ENCODE assay signal across 19 cellular contexts in genomic region chr10:103698266-103698665, GRCh38.
DNase-seq lines count a peak whose midpoint lies in the region; ATAC-seq and TF ChIP-seq lines count a peak whose summit lies in the region.
"Had no signal": no experiment of that assay in that cellular context is flagged by ENCODE, and none has a peak within 500 bp of the region (broad histone marks: within the 10 kb centered on the region; RNA-seq: fewer than 3 reads in every experiment).

No MANE protein-coding gene starts in this region.

- no peaks in the 10 kb centered on the region for H3K36me3 ChIP-seq in IMR-90 (ENCODE audit: control insufficient read depth, insufficient read depth, low read length)
- no peaks in the 10 kb centered on the region for H3K36me3 ChIP-seq in smooth muscle cell (ENCODE audit: low read depth)

- no peaks in the 10 kb centered on the region for H4K20me1 ChIP-seq in IMR-90 (ENCODE audit: insufficient read depth, low read length)
- H4K20me1 ChIP-seq in smooth muscle cell (ENCODE audit: low read depth): peaks cover 9% of the 10 kb centered on the region

- H3K4me1 Mint-ChIP-seq in brain: peaks cover 15% of the 10 kb centered on the region

- peaks cover 12% of the 10 kb centered on the region for H3K9me1 ChIP-seq in IMR-90 (ENCODE audit: insufficient read depth, low read length)

- no peak for TF ChIP-seq RAD21 in IMR-90 (IDR thresholded peaks at IDR 0.05; ENCODE audit: low read length)

- H3K27ac ChIP-seq in IMR-90 (ENCODE audit: insufficient read depth, low read length): no peak overlapping the region
- peak overlapping the region; percentile 38 for H3K27ac ChIP-seq in smooth muscle cell (ENCODE audit: low read depth)

- H3K79me2 ChIP-seq in smooth muscle cell (ENCODE audit: low read depth): peaks cover 2% of the 10 kb centered on the region

- no peak overlapping the region for H2BK15ac ChIP-seq in IMR-90 (ENCODE audit: low read depth, low read length)

- CTCF ChIA-PET in IMR-90 (lab: Yijun Ruan, JAX): no interaction called here

- no peak overlapping the region for H3K4me3 Mint-ChIP-seq in brain
- H3K4me3 Mint-ChIP-seq: B cell; CD8-positive, alpha-beta T cell had no signal

- intact Hi-C loops in IMR-90 (cut with micrococcal nuclease) (no loop called here), left ventricle myocardium superior (cut with micrococcal nuclease) (no loop called here)

- peaks cover 0 to 9% of the 10 kb centered on the region in 2 experiments; a peak in 2 of 4 replicates for H3K79me1 ChIP-seq in IMR-90 (ENCODE audit: low read depth in 1 of 2, low read length in 2 of 2)

- H2BK120ac ChIP-seq in IMR-90 (ENCODE audit: low read depth, low read length): no peak overlapping the region

- no CpG with 5 or more reads among the region's 4 CpGs for WGBS in IMR-90 (ENCODE audit: extremely low coverage in 2 of 2, insufficient read length in 1 of 2), 2 experiments
- 94% methylated on average over 4 of the region's 4 CpGs for WGBS in smooth muscle cell (ENCODE audit: low lambda C conversion rate)

- in situ Hi-C loops in IMR-90 (cut with MboI; ENCODE audit: low sequenced_read_pairs): no loop called here

- no peak overlapping the region for H2BK5ac ChIP-seq in IMR-90 (ENCODE audit: low read depth, low read length, poor library complexity, severe bottlenecking)

- peaks cover 25% of the 10 kb centered on the region for H3K27me3 Mint-ChIP-seq in brain
- H3K27me3 Mint-ChIP-seq: B cell had no signal

- DNase-seq in IMR-90 (no peak), left ventricle myocardium superior (peak; percentile 52), smooth muscle cell (lab: John Stamatoyannopoulos, UW; ENCODE audit: unreplicated experiment) (no peak), NCI-H2029 (lab: John Stamatoyannopoulos, UW) (no peak), NCI-H748 (lab: John Stamatoyannopoulos, UW; ENCODE audit: unreplicated experiment) (no peak)
- DNase-seq: CD8-positive, alpha-beta T cell; DND-41; GF-D8; H7; Karpas-422; NCI-H187 treated with DMSO at 0.1 percent for 48 hours; NCI-H2171 treated with DMSO at 0.1 percent for 48 hours; NCI-H510A had no signal

- peaks cover 14% of the 10 kb centered on the region for H3K4me1 ChIP-seq in IMR-90 (ENCODE audit: control insufficient read depth, insufficient read depth, low read length)
- peaks cover 14% of the 10 kb centered on the region for H3K4me1 ChIP-seq in smooth muscle cell (ENCODE audit: low read depth)

- no peaks in the 10 kb centered on the region; the same call in 1 of the 2 replicates for H3K27me3 ChIP-seq in IMR-90 (ENCODE audit: control insufficient read depth, insufficient read depth, low read length)
- H3K27me3 ChIP-seq in smooth muscle cell (ENCODE audit: low read depth): no peaks in the 10 kb centered on the region

- no peak overlapping the region for H3K56ac ChIP-seq in IMR-90 (ENCODE audit: extremely low read depth, insufficient read depth, low read length)

- no peak overlapping the region for H2BK20ac ChIP-seq in IMR-90 (ENCODE audit: low read depth, low read length)

- peak overlapping the region; percentile 33 for H2AK5ac ChIP-seq in IMR-90 (ENCODE audit: low read depth, low read length)

- dilution Hi-C loops in IMR-90 (cut with HindIII; ENCODE audit: low sequenced_read_pairs, unreplicated experiment): no loop called here

- H3F3A ChIP-seq in smooth muscle cell (ENCODE audit: low read depth): peaks cover 19% of the 10 kb centered on the region

- H3K18ac ChIP-seq in IMR-90 (ENCODE audit: low read depth, low read length): no peak overlapping the region

- POLR2A ChIA-PET in IMR-90 (lab: Charles Lee; ENCODE audit: unreplicated experiment): no interaction called here

- H4K91ac ChIP-seq in IMR-90 (ENCODE audit: insufficient read depth, low read depth, low read length): no peak overlapping the region

- H3K9me3 ChIP-seq in IMR-90 (ENCODE audit: control insufficient read depth, insufficient read depth, low read length) (no peaks in the 10 kb centered on the region), smooth muscle cell (replicated peaks; ENCODE audit: low read depth) (no peaks in the 10 kb centered on the region)

- no peak overlapping the region for H3K23ac ChIP-seq in IMR-90 (ENCODE audit: low read depth, low read length)

- no peaks in the 10 kb centered on the region for H3K36me3 Mint-ChIP-seq in brain

- BruUV-seq in IMR-90 (replicated peaks; lab: Mats Ljungman, UMichigan): no TSS peak

- ATAC-seq in IMR-90 (ENCODE audit: low read depth) (no peak), left ventricle myocardium superior (peak; percentile 40), GM18858 (IDR thresholded peaks at IDR 0.05; ENCODE audit: unreplicated experiment) (no peak), HG02885 (IDR thresholded peaks at IDR 0.05; ENCODE audit: poor library complexity, unreplicated experiment) (no peak)
- ATAC-seq: CD8-positive, alpha-beta T cell; HepG2; Panc1 had no signal

- H3K27ac Mint-ChIP-seq in brain: peak overlapping the region in 3 of 5 experiments; percentile 16 to 50 (median 42)
- H3K27ac Mint-ChIP-seq: B cell; CD8-positive, alpha-beta T cell had no signal

- no peak overlapping the region for H4K5ac ChIP-seq in IMR-90 (ENCODE audit: low read depth, low read length)

- no peak overlapping the region for H2AK9ac ChIP-seq in IMR-90 (replicated peaks; ENCODE audit: low read depth, low read length, poor library complexity)

- no peak overlapping the region for H2AFZ ChIP-seq in IMR-90 (replicated peaks; ENCODE audit: low read length, poor library complexity)
- H2AFZ ChIP-seq in smooth muscle cell (ENCODE audit: low read depth): no peak overlapping the region

- H4K8ac ChIP-seq in IMR-90 (ENCODE audit: low read depth in 2 of 2, low read length in 2 of 2): no peak overlapping the region

- no peak for TF ChIP-seq POLR2A in IMR-90 (IDR thresholded peaks at IDR 0.05; ENCODE audit: low read depth, low read length)

- H3K9ac ChIP-seq in IMR-90 (ENCODE audit: low read depth, low read length): no peak overlapping the region
- H3K9ac ChIP-seq in smooth muscle cell (ENCODE audit: low read depth): no peak overlapping the region

- H3K4me2 ChIP-seq in IMR-90 (ENCODE audit: low read depth, low read length) (no peak overlapping the region), smooth muscle cell (no peak overlapping the region)

- no peak overlapping the region for H3K4me3 ChIP-seq in IMR-90 (ENCODE audit: insufficient read depth, low read depth, low read length)
- no peak overlapping the region for H3K4me3 ChIP-seq in smooth muscle cell

- H3K4ac ChIP-seq in IMR-90 (ENCODE audit: low read depth, low read length): no peak overlapping the region

- no peak overlapping the region for H3K14ac ChIP-seq in IMR-90 (replicated peaks; ENCODE audit: low read depth, low read length)

- no peak for TF ChIP-seq CTCF in IMR-90 (conservative IDR thresholded peaks at IDR 0.05; ENCODE audit: low read depth, low read length)
- no peak for TF ChIP-seq CTCF in brain (conservative IDR thresholded peaks at IDR 0.05)
- no peak for TF ChIP-seq CTCF in smooth muscle cell (IDR thresholded peaks at IDR 0.05; ENCODE audit: borderline replicate concordance, insufficient read depth, poor library complexity, severe bottlenecking)

- H3K9me3 Mint-ChIP-seq in brain: no peaks in the 10 kb centered on the region
- H3K9me3 Mint-ChIP-seq: CD8-positive, alpha-beta T cell had no signal

TF ChIP-seq in IMR-90, 13 proteins besides CTCF, POLR2A, EP300 and RAD21:
- TF ChIP-seq SMC3 (IDR thresholded peaks at IDR 0.05; ENCODE audit: low read depth, low read length): no peak
- no peak for TF ChIP-seq CHD1 (IDR thresholded peaks at IDR 0.05; ENCODE audit: low read depth, low read length)
- TF ChIP-seq CEBPB (IDR thresholded peaks at IDR 0.05; ENCODE audit: low read depth, low read length): no peak
- no peak for TF ChIP-seq ELK1 (IDR thresholded peaks at IDR 0.05; ENCODE audit: borderline replicate concordance, low read depth, low read length)
- TF ChIP-seq NFE2L2 (IDR thresholded peaks at IDR 0.05; ENCODE audit: low read depth, low read length): no peak
- TF ChIP-seq MAZ (IDR thresholded peaks at IDR 0.05; ENCODE audit: borderline replicate concordance, low read depth, low read length): no peak
- TF ChIP-seq RFX5 (IDR thresholded peaks at IDR 0.05; ENCODE audit: low read depth, low read length): no peak
- no peak for TF ChIP-seq USF2 (IDR thresholded peaks at IDR 0.05; ENCODE audit: low read depth, low read length)
- no peak for TF ChIP-seq FOS (IDR thresholded peaks at IDR 0.05; ENCODE audit: low read depth, low read length)
- TF ChIP-seq MXI1 (IDR thresholded peaks at IDR 0.05; ENCODE audit: borderline replicate concordance, low read depth, low read length): no peak
- TF ChIP-seq RCOR1 (IDR thresholded peaks at IDR 0.05; ENCODE audit: insufficient replicate concordance, low read length): no peak
- TF ChIP-seq BHLHE40 (IDR thresholded peaks at IDR 0.05; ENCODE audit: low read depth, low read length): no peak
- TF ChIP-seq MAFK (IDR thresholded peaks at IDR 0.05; ENCODE audit: low read depth, low read length): no peak
